Comparison of ENCODE assay signal across 24 cellular contexts in genomic region chr1:33572387-33572786, GRCh38.
DNase-seq lines count a peak whose midpoint lies in the region; ATAC-seq, FAIRE-seq and TF ChIP-seq lines count a peak whose summit lies in the region.
"Had no signal": no experiment of that assay in that cellular context is flagged by ENCODE, and none has a peak within 500 bp of the region (broad histone marks: within the 10 kb centered on the region; RNA-seq: fewer than 3 reads in every experiment).

No MANE protein-coding gene starts in this region.

- peaks cover 61% of the 10 kb centered on the region for H3K4me1 ChIP-seq in left ventricle myocardium inferior
- H3K4me1 ChIP-seq in upper lobe of right lung: no peaks in the 10 kb centered on the region
- H3K4me1 ChIP-seq: Caco-2 had no signal

- ATAC-seq in Right ventricle myocardium superior (ENCODE audit: poor library complexity): no peak
- ATAC-seq in upper lobe of right lung: peak; percentile 29
- no peak for ATAC-seq in HG03196 (IDR thresholded peaks at IDR 0.05; ENCODE audit: unreplicated experiment)
- ATAC-seq: CD8-positive, alpha-beta T cell; GM12878 had no signal

- H3K4me3 ChIP-seq in left ventricle myocardium inferior (no peak overlapping the region), bronchial epithelial cell (ENCODE audit: low read depth, low read length) (no peak overlapping the region), upper lobe of right lung (no peak overlapping the region)
- H3K4me3 ChIP-seq: BLaER1, GM12878 had no signal

- no peaks in the 10 kb centered on the region for H3K27me3 ChIP-seq in left ventricle myocardium inferior (ENCODE audit: low read depth)
- H3K27me3 ChIP-seq in bronchial epithelial cell (ENCODE audit: control insufficient read depth, insufficient read depth, low read length): no peaks in the 10 kb centered on the region
- no peaks in the 10 kb centered on the region for H3K27me3 ChIP-seq in upper lobe of right lung
- H3K27me3 ChIP-seq: BLaER1 had no signal

- no peaks in the 10 kb centered on the region for H3K9me3 ChIP-seq in left ventricle myocardium inferior (replicated peaks)
- H3K9me3 ChIP-seq in upper lobe of right lung: no peaks in the 10 kb centered on the region
- H3K9me3 ChIP-seq: BLaER1, Caco-2 had no signal

- H3K9me3 Mint-ChIP-seq in activated T-helper 2 cell treated with anti-CD3 and anti-CD28 coated beads, Interferon-gamma antibody, Interleukin-2, Interleukin-4, amounts not matched to agents 10 μg/mL and 5 μg/mL and 100 μg/mL, durations not matched to agents 14 hours and 24 hours and 36 hours: no peaks in the 10 kb centered on the region
- H3K9me3 Mint-ChIP-seq: CD8-positive, alpha-beta T cell had no signal

- H3K36me3 Mint-ChIP-seq in activated T-helper 2 cell treated with anti-CD3 and anti-CD28 coated beads, Interferon-gamma antibody, Interleukin-2, Interleukin-4, amounts not matched to agents 10 μg/mL and 5 μg/mL and 100 μg/mL, durations not matched to agents 14 hours and 24 hours and 36 hours (ENCODE audit: low read depth): no peaks in the 10 kb centered on the region
- H3K36me3 Mint-ChIP-seq: CD4-positive, CD25-positive, alpha-beta regulatory T cell; CD8-positive, alpha-beta T cell had no signal

- TF ChIP-seq CTCF in left ventricle myocardium inferior (IDR thresholded peaks at IDR 0.05; ENCODE audit: borderline replicate concordance): no peak
- TF ChIP-seq CTCF in bronchial epithelial cell (IDR thresholded peaks at IDR 0.05; ENCODE audit: insufficient read depth, low read length, severe bottlenecking): no peak
- TF ChIP-seq CTCF in upper lobe of right lung (IDR thresholded peaks at IDR 0.05): no peak

- H3K27ac ChIP-seq in left ventricle myocardium inferior (replicated peaks): peak overlapping the region; percentile 39
- H3K27ac ChIP-seq in upper lobe of right lung: no peak overlapping the region
- H3K27ac ChIP-seq: 22Rv1, BLaER1, C4-2B had no signal

- intact Hi-C loops in left ventricle myocardium inferior (cut with micrococcal nuclease): no loop called here
- intact Hi-C loops in Right ventricle myocardium superior (cut with DNase I): loop anchor here (10.0 kb wide), 1 partner anchor 58 kb away; no protein-coding TSS in a partner anchor
- intact Hi-C loops in upper lobe of right lung (cut with DNase I): no loop called here
- intact Hi-C loops in activated T-helper 2 cell treated with anti-CD3 and anti-CD28 coated beads, Interferon-gamma antibody, Interleukin-2, Interleukin-4, amounts not matched to agents 10 μg/mL and 5 μg/mL and 100 μg/mL, durations not matched to agents 14 hours and 24 hours and 36 hours (cut with micrococcal nuclease): no loop called here

- no peak for DNase-seq in left ventricle myocardium inferior
- DNase-seq in Right ventricle myocardium superior: no peak
- DNase-seq in bronchial epithelial cell (ENCODE audit: low read depth): no peak
- DNase-seq in islet precursor cell: peak; percentile 44
- no peak for DNase-seq in upper lobe of right lung
- DNase-seq in activated T-helper 2 cell treated with anti-CD3 and anti-CD28 coated beads, Interferon-gamma antibody, Interleukin-2, Interleukin-4, amounts not matched to agents 10 μg/mL and 5 μg/mL and 100 μg/mL, durations not matched to agents 14 hours and 24 hours and 36 hours (ENCODE audit: low spot score): no peak
- DNase-seq in stimulated activated CD4-positive, alpha-beta T cell treated with anti-CD3 and anti-CD28 coated beads, Interleukin-4, amount 100 ng/mL, for 24 hours: no peak
- DNase-seq: Caco-2; CD4-positive, CD25-positive, alpha-beta regulatory T cell; CD8-positive, alpha-beta T cell; DMS153; EL; GDM1; GOT3; HCEC 1CT had no signal

- H3K4me1 Mint-ChIP-seq in activated T-helper 2 cell treated with anti-CD3 and anti-CD28 coated beads, Interferon-gamma antibody, Interleukin-2, Interleukin-4, amounts not matched to agents 10 μg/mL and 5 μg/mL and 100 μg/mL, durations not matched to agents 14 hours and 24 hours and 36 hours (ENCODE audit: low read depth): no peaks in the 10 kb centered on the region
- H3K4me1 Mint-ChIP-seq: B cell; CD4-positive, CD25-positive, alpha-beta regulatory T cell had no signal

- no peaks in the 10 kb centered on the region for H3K36me3 ChIP-seq in left ventricle myocardium inferior
- no peaks in the 10 kb centered on the region for H3K36me3 ChIP-seq in bronchial epithelial cell (ENCODE audit: control insufficient read depth, insufficient read depth, low read length)
- H3K36me3 ChIP-seq in upper lobe of right lung: no peaks in the 10 kb centered on the region
- H3K36me3 ChIP-seq: BLaER1 had no signal

- no peak overlapping the region for H3K27ac Mint-ChIP-seq in activated T-helper 2 cell treated with anti-CD3 and anti-CD28 coated beads, Interferon-gamma antibody, Interleukin-2, Interleukin-4, amounts not matched to agents 10 μg/mL and 5 μg/mL and 100 μg/mL, durations not matched to agents 14 hours and 24 hours and 36 hours
- H3K27ac Mint-ChIP-seq: B cell; CD4-positive, CD25-positive, alpha-beta regulatory T cell; CD8-positive, alpha-beta T cell had no signal

- no peak overlapping the region for H3K4me3 Mint-ChIP-seq in activated T-helper 2 cell treated with anti-CD3 and anti-CD28 coated beads, Interferon-gamma antibody, Interleukin-2, Interleukin-4, amounts not matched to agents 10 μg/mL and 5 μg/mL and 100 μg/mL, durations not matched to agents 14 hours and 24 hours and 36 hours (ENCODE audit: low read depth)
- H3K4me3 Mint-ChIP-seq: B cell; CD4-positive, CD25-positive, alpha-beta regulatory T cell; CD8-positive, alpha-beta T cell had no signal

- peaks cover 2% of the 10 kb centered on the region for H3K27me3 Mint-ChIP-seq in activated T-helper 2 cell treated with anti-CD3 and anti-CD28 coated beads, Interferon-gamma antibody, Interleukin-2, Interleukin-4, amounts not matched to agents 10 μg/mL and 5 μg/mL and 100 μg/mL, durations not matched to agents 14 hours and 24 hours and 36 hours (ENCODE audit: low read depth)

- FAIRE-seq in bronchial epithelial cell (lab: Jason Lieb, UNC): peak; percentile 75
- FAIRE-seq: A204.1, GM12878, GM19239, H54 had no signal
